ENCODE assay signal across 23 cellular contexts in the genomic region with DNA sequence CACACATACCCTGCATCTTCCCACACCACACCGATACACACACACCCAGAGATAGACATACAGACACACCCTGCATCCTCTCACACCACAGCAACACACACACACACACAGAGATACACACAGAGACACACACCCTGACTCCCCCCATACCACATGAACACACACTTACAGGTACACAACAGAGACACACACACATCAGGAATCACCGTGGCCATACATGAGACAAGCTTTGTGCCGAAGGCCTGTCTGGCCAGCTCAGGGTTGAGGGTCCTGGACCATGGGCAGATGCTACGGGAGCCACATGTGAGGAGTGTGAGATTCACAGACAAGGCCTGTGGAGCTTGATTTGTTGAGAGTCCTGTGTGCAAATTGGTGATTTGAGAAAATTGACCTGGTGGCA. TPM values are rescaled to one million over a fixed set of nuclear protein-coding genes. Genes with fewer than 3 reads are reported as not detected.
DNase-seq lines count a peak whose midpoint lies in the region; ATAC-seq and TF ChIP-seq lines count a peak whose summit lies in the region.
"Had no signal": no experiment of that assay in that cellular context is flagged by ENCODE, and none has a peak within 500 bp of the region (broad histone marks: within the 10 kb centered on the region; RNA-seq: fewer than 3 reads in every experiment).

No MANE protein-coding gene starts in this region.

- H3K27ac ChIP-seq in gastrocnemius medialis = peak overlapping the region; percentile 83 to 100 (median 98)
- no peak overlapping the region for H3K27ac ChIP-seq in CD4-positive, alpha-beta memory T cell (ENCODE audit: low read depth, low read length)
- H3K27ac ChIP-seq: cardiac muscle cell, foreskin keratinocyte had no signal

- CTCF ChIA-PET in Caco-2 (lab: Charles Lee) = interaction anchor here (1.6 to 5.4 kb wide), 2 partner anchors 59 to 342 kb away, joined by 4 to 62 read pairs; no protein-coding TSS in a partner anchor
- CTCF ChIA-PET in WTC11 (lab: Charles Lee) = interaction anchor here (1.9 to 12.7 kb wide), 5 partner anchors 33 to 168 kb away, joined by 4 to 195 read pairs (median 11); no protein-coding TSS in a partner anchor
- CTCF ChIA-PET in T-cell (lab: Charles Lee) = interaction anchor here (0.6 to 9.1 kb wide), 5 partner anchors 16 to 82 kb away, joined by 3 to 160 read pairs (median 10); no protein-coding TSS in a partner anchor
- CTCF ChIA-PET in CD4-positive, alpha-beta memory T cell (lab: Charles Lee; ENCODE audit: partially characterized antibody) = interaction anchor here (0.7 to 20.1 kb wide), 6 partner anchors 42 to 341 kb away, joined by 3 to 665 read pairs (median 10); no protein-coding TSS in a partner anchor

- H3K4me1 ChIP-seq in Caco-2 = peaks cover 16% of the 10 kb centered on the region
- peaks cover 52 to 66% of the 10 kb centered on the region in 2 donors for H3K4me1 ChIP-seq in gastrocnemius medialis
- peaks cover 12% of the 10 kb centered on the region for H3K4me1 ChIP-seq in CD4-positive, alpha-beta memory T cell (ENCODE audit: insufficient read depth, low read length)

- TF ChIP-seq POLR2A in gastrocnemius medialis (IDR thresholded peaks at IDR 0.05) = no peak

- no peaks in the 10 kb centered on the region for H3K27me3 Mint-ChIP-seq in Caco-2 (ENCODE audit: insufficient read depth, unreplicated experiment)
- H3K27me3 Mint-ChIP-seq in WTC11 (ENCODE audit: low read depth) = no peaks in the 10 kb centered on the region
- H3K27me3 Mint-ChIP-seq in memory B cell = no peaks in the 10 kb centered on the region
- no peaks in the 10 kb centered on the region for H3K27me3 Mint-ChIP-seq in T-cell
- no peaks in the 10 kb centered on the region for H3K27me3 Mint-ChIP-seq in CD4-positive, alpha-beta memory T cell
- H3K27me3 Mint-ChIP-seq: activated naive CD8-positive, alpha-beta T cell had no signal

- H3K36me3 Mint-ChIP-seq in Caco-2 (ENCODE audit: insufficient read depth, unreplicated experiment) = peaks cover 12% of the 10 kb centered on the region
- peaks cover 25% of the 10 kb centered on the region for H3K36me3 Mint-ChIP-seq in WTC11
- H3K36me3 Mint-ChIP-seq in memory B cell = peaks cover 7% of the 10 kb centered on the region
- peaks cover 3% of the 10 kb centered on the region for H3K36me3 Mint-ChIP-seq in T-cell
- H3K36me3 Mint-ChIP-seq in CD4-positive, alpha-beta memory T cell = no peaks in the 10 kb centered on the region
- H3K36me3 Mint-ChIP-seq: activated naive CD8-positive, alpha-beta T cell had no signal

- H3K4me1 Mint-ChIP-seq in Caco-2 (ENCODE audit: low read depth, unreplicated experiment) = peaks cover 29% of the 10 kb centered on the region
- H3K4me1 Mint-ChIP-seq in WTC11 = peaks cover 40% of the 10 kb centered on the region
- peaks cover 12% of the 10 kb centered on the region for H3K4me1 Mint-ChIP-seq in memory B cell
- peaks cover 11 to 18% (median 12%) of the 10 kb centered on the region in 3 donors for H3K4me1 Mint-ChIP-seq in T-cell
- peaks cover 8 to 16% (median 9%) of the 10 kb centered on the region in 4 donors for H3K4me1 Mint-ChIP-seq in CD4-positive, alpha-beta memory T cell

- H3K9me3 ChIP-seq in Caco-2 = no peaks in the 10 kb centered on the region
- no peaks in the 10 kb centered on the region for H3K9me3 ChIP-seq in gastrocnemius medialis
- H3K9me3 ChIP-seq in CD4-positive, alpha-beta memory T cell (ENCODE audit: control insufficient read depth in 1 of 2, low read length in 2 of 2) = no peaks in the 10 kb centered on the region
- H3K9me3 ChIP-seq: colonic mucosa, HAP-1 had no signal

- TF ChIP-seq CTCF in Caco-2 (IDR thresholded peaks at IDR 0.05; ENCODE audit: insufficient read depth in 1 of 2, low read depth in 1 of 2, low read length in 1 of 2, severe bottlenecking in 1 of 2, unreplicated experiment in 1 of 2) = no peak
- no peak for TF ChIP-seq CTCF in WTC11 (IDR thresholded peaks at IDR 0.05)
- no peak for TF ChIP-seq CTCF in gastrocnemius medialis (IDR thresholded peaks at IDR 0.05 in 4 of 5, conservative IDR thresholded peaks at IDR 0.05 in 1 of 5)

- H3K36me3 ChIP-seq in Caco-2 (ENCODE audit: control insufficient read depth, insufficient read depth, low read length) (peaks cover 1% of the 10 kb centered on the region), gastrocnemius medialis (peaks cover 0 to 21% of the 10 kb centered on the region in 2 donors)
- H3K36me3 ChIP-seq in CD4-positive, alpha-beta memory T cell (ENCODE audit: insufficient read depth, low read length) = no peaks in the 10 kb centered on the region
- H3K36me3 ChIP-seq: cardiac muscle cell, colonic mucosa had no signal

- H3K4me3 Mint-ChIP-seq in Caco-2 (ENCODE audit: unreplicated experiment) (no peak overlapping the region), WTC11 (no peak overlapping the region), memory B cell (no peak overlapping the region), T-cell (no peak overlapping the region)
- H3K4me3 Mint-ChIP-seq in CD4-positive, alpha-beta memory T cell = peak overlapping the region in 2 of 8 donors; percentile 18 to 49
- H3K4me3 Mint-ChIP-seq: activated naive CD8-positive, alpha-beta T cell had no signal

- ATAC-seq in WTC11 (no peak), memory B cell (ENCODE audit: low read depth) (no peak), gastrocnemius medialis (no peak), T-cell (replicated peaks in 1 of 4) (no peak)
- ATAC-seq: foreskin keratinocyte, left colon, Panc1 had no signal

- DNase-seq in Caco-2 (no peak), WTC11 (ENCODE audit: low spot score) (no peak), memory B cell (ENCODE audit: low spot score in 2 of 2) (no peak), gastrocnemius medialis (no peak), T-cell (no peak), Kasumi-1 (lab: John Stamatoyannopoulos, UW) (no peak)
- no peak for DNase-seq in CD4-positive, alpha-beta memory T cell
- DNase-seq: activated CD4-positive, alpha-beta T cell treated with anti-CD3 and anti-CD28 coated beads, Interleukin-2, amount 50 U/mL, for 48 hours; activated CD4-positive, CD25-positive, alpha-beta regulatory T cell; colonic mucosa; effector memory CD4-positive, alpha-beta T cell; left colon; MV-4-11; NCI-H526; NK-92 treated with Interleukin-12 subunit alpha and Interleukin-12 subunit beta, amount 100 ng/mL, for 24 hours; retina; SHP77 treated with DMSO at 0.1 percent for 48 hours had no signal

- in situ Hi-C loops in gastrocnemius medialis (cut with MboI; ENCODE audit: low sequenced_read_pairs in 4 of 4) = loop anchor here (5.0 to 10.0 kb wide), 5 partner anchors 55 to 142 kb away; a partner anchor contains a TSS

- intact Hi-C loops in Caco-2 (cut with micrococcal nuclease; ENCODE audit: unreplicated experiment) = loop anchor here (5.0 kb wide), 1 partner anchor 340 kb away; no protein-coding TSS in a partner anchor
- intact Hi-C loops in gastrocnemius medialis (cut with DNase I; ENCODE audit: low total_unique reads) = no loop called here
- intact Hi-C loops in CD4-positive, alpha-beta memory T cell (cut with micrococcal nuclease) = no loop called here

- peak overlapping the region; percentile 19 for H3K27ac Mint-ChIP-seq in Caco-2 (ENCODE audit: unreplicated experiment)
- peak overlapping the region; percentile 62 for H3K27ac Mint-ChIP-seq in WTC11
- peak overlapping the region; percentile 1 for H3K27ac Mint-ChIP-seq in memory B cell
- H3K27ac Mint-ChIP-seq in T-cell = no peak overlapping the region
- H3K27ac Mint-ChIP-seq in CD4-positive, alpha-beta memory T cell = peak overlapping the region in 3 of 7 donors; percentile 1 to 44 (median 17)
- H3K27ac Mint-ChIP-seq: activated naive CD8-positive, alpha-beta T cell; activated T-helper 2 cell treated with anti-CD3 and anti-CD28 coated beads, Interferon-gamma antibody, Interleukin-2, Interleukin-4, amounts not matched to agents 10 μg/mL and 5 μg/mL and 100 μg/mL, durations not matched to agents 14 hours and 24 hours and 36 hours had no signal

- no TSS peak for BruUV-seq in Caco-2 (replicated peaks; lab: Mats Ljungman, UMichigan)

- H3K4me3 ChIP-seq in Caco-2 (ENCODE audit: low read depth, low read length) = no peak overlapping the region
- H3K4me3 ChIP-seq in gastrocnemius medialis = no peak overlapping the region
- no peak overlapping the region for H3K4me3 ChIP-seq in CD4-positive, alpha-beta memory T cell (ENCODE audit: low read length in 2 of 2)
- H3K4me3 ChIP-seq: cardiac muscle cell, colonic mucosa, HAP-1 had no signal

- no peaks in the 10 kb centered on the region for H3K9me3 Mint-ChIP-seq in Caco-2 (ENCODE audit: unreplicated experiment)
- H3K9me3 Mint-ChIP-seq in WTC11 = no peaks in the 10 kb centered on the region
- H3K9me3 Mint-ChIP-seq in memory B cell = no peaks in the 10 kb centered on the region
- no peaks in the 10 kb centered on the region for H3K9me3 Mint-ChIP-seq in T-cell
- no peaks in the 10 kb centered on the region for H3K9me3 Mint-ChIP-seq in CD4-positive, alpha-beta memory T cell
- H3K9me3 Mint-ChIP-seq: activated T-helper 2 cell treated with anti-CD3 and anti-CD28 coated beads, Interferon-gamma antibody, Interleukin-2, Interleukin-4, amounts not matched to agents 10 μg/mL and 5 μg/mL and 100 μg/mL, durations not matched to agents 14 hours and 24 hours and 36 hours had no signal

- H3K27me3 ChIP-seq in Caco-2 (replicated peaks; ENCODE audit: control insufficient read depth, insufficient read depth, low read length) (no peaks in the 10 kb centered on the region), gastrocnemius medialis (no peaks in the 10 kb centered on the region)
- H3K27me3 ChIP-seq in CD4-positive, alpha-beta memory T cell (ENCODE audit: insufficient read depth, low read length) = no peaks in the 10 kb centered on the region
- H3K27me3 ChIP-seq: cardiac muscle cell, colonic mucosa, foreskin keratinocyte had no signal

- POLR2A ChIA-PET in Caco-2 (lab: Charles Lee) = no interaction called here
- POLR2A ChIA-PET in WTC11 (lab: Charles Lee) = interaction anchor here (1.1 kb wide), 1 partner anchor 17 kb away, joined by 4 read pairs; no protein-coding TSS in a partner anchor
- POLR2A ChIA-PET in T-cell (lab: Charles Lee) = interaction anchor here in 1 of 2 donors (0.7 kb wide), 1 partner anchor 70 kb away, joined by 3 read pairs; no protein-coding TSS in a partner anchor
- POLR2A ChIA-PET in CD4-positive, alpha-beta memory T cell (lab: Charles Lee; ENCODE audit: partially characterized antibody) = no interaction called here

TF ChIP-seq in WTC11, 78 proteins besides CTCF, POLR2A, EP300 and RAD21 (continues in another document):
- TF ChIP-seq ATF1 (CRISPR knock-in tag; IDR thresholded peaks at IDR 0.05) = no peak

RNA-seq across cellular contexts. Expression of a gene that starts 15.6 kb away (rescaled TPM):
- 66.1 and 79.9 TPM in 2 replicates for total RNA-seq in Caco-2 (2022)
- 98.8 to 113 TPM (median 108 TPM) in 3 replicates for total RNA-seq in WTC11 (2021)
- 100 to 1,000 TPM; 245 to 391 (median 274) TPM for total RNA-seq in gastrocnemius medialis
- total RNA-seq in T-cell = 10 to 100 TPM in 1 of 5 donors, 1 to 10 TPM in 4; 3.1 to 12.2 (median 5.0) TPM
- total RNA-seq in CD4-positive, alpha-beta memory T cell = 1 to 10 TPM; 6.4 to 6.6 TPM
- 1 to 10 TPM; 4.9 to 9.8 TPM for polyA plus RNA-seq in CD4-positive, alpha-beta memory T cell

Comparison
In these comparisons a context has a peak if more than half of its experiments do, and no peak if none do; other contexts are left out.
1. H3K27ac Mint-ChIP-seq: peak in Caco-2 (single experiment), WTC11 (single experiment) and memory B cell (single experiment); none in T-cell (0 of 2).